Comparison of ENCODE assay signal across 26 cellular contexts in the genomic region with DNA sequence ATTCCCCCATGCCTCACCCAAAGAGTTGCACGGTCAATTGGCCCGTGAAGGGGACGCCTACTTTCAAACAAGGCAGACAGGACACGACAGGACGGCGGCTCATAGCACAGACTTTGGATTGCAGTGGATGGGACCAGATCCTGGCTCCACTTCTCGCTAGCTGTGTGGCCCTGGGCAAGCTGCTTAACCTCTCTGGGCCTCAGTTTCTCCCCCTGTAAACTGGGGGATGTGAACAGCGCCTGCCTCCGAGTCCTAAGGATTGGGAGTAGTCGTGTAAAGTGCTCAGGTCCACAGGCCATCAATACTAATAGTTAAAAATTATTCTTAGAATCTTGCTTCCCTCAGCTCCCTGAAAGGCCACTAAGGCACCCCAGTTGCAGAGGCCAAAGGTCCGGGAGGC. TPM values are rescaled to one million over a fixed set of nuclear protein-coding genes. Genes with fewer than 3 reads are reported as not detected.
A peak's percentile ranks its signal among the peaks of the same experiment; 100 is the strongest.
DNase-seq lines count a peak whose midpoint lies in the region; ATAC-seq and TF ChIP-seq lines count a peak whose summit lies in the region.
"Had no signal": no experiment of that assay in that cellular context is flagged by ENCODE, and none has a peak within 500 bp of the region (broad histone marks: within the 10 kb centered on the region; RNA-seq: fewer than 3 reads in every experiment).

No MANE protein-coding gene starts in this region.

- peaks cover 64% of the 10 kb centered on the region for H3K4me1 Mint-ChIP-seq in activated B cell treated with CpG ODN at 0.5 μM for 24 hours
- H3K4me1 Mint-ChIP-seq in dendritic cell treated with granulocyte-macrophage colony-stimulating factor and Interleukin-4, amounts not matched to agents 40 ng/mL and 50 ng/mL, for 4 days (ENCODE audit: low read depth) = peaks cover 39% of the 10 kb centered on the region
- peaks cover 70% of the 10 kb centered on the region for H3K4me1 Mint-ChIP-seq in stimulated activated memory B cell treated with anti-CD40 and anti-IgM and Interleukin-4, amounts not matched to agents 10 μg/mL and 1 μg/mL and 100 μg/mL, for 72 hours

- ATAC-seq in activated naive CD4-positive, alpha-beta T cell treated with anti-CD3 and anti-CD28 coated beads, Interleukin-2, amount 50 U/mL, for 72 hours = no peak
- ATAC-seq in activated B cell treated with CpG ODN at 0.5 μM for 24 hours (ENCODE audit: low read depth) (no peak), GM19324 (IDR thresholded peaks at IDR 0.05; ENCODE audit: low FRiP score, unreplicated experiment) (no peak)
- ATAC-seq in stimulated activated memory B cell treated with anti-CD40 and anti-IgM and Interleukin-4, amounts not matched to agents 10 μg/mL and 1 μg/mL and 100 μg/mL, for 72 hours = no peak
- ATAC-seq: heart right ventricle, left colon had no signal

- no peaks in the 10 kb centered on the region for H3K9me3 Mint-ChIP-seq in activated naive CD4-positive, alpha-beta T cell treated with anti-CD3 and anti-CD28 coated beads, Interleukin-2, amount 50 U/mL, for 72 hours
- no peaks in the 10 kb centered on the region for H3K9me3 Mint-ChIP-seq in activated B cell treated with CpG ODN at 0.5 μM for 24 hours
- no peaks in the 10 kb centered on the region for H3K9me3 Mint-ChIP-seq in dendritic cell treated with granulocyte-macrophage colony-stimulating factor and Interleukin-4, amounts not matched to agents 40 ng/mL and 50 ng/mL, for 4 days
- no peaks in the 10 kb centered on the region for H3K9me3 Mint-ChIP-seq in stimulated activated memory B cell treated with anti-CD40 and anti-IgM and Interleukin-4, amounts not matched to agents 10 μg/mL and 1 μg/mL and 100 μg/mL, for 72 hours
- H3K9me3 Mint-ChIP-seq: CD14-positive monocyte had no signal

- peaks cover 5 to 7% of the 10 kb centered on the region in 2 donors for H3K36me3 Mint-ChIP-seq in activated naive CD4-positive, alpha-beta T cell treated with anti-CD3 and anti-CD28 coated beads, Interleukin-2, amount 50 U/mL, for 72 hours
- peaks cover 53% of the 10 kb centered on the region for H3K36me3 Mint-ChIP-seq in activated B cell treated with CpG ODN at 0.5 μM for 24 hours (ENCODE audit: low read depth)
- peaks cover 44% of the 10 kb centered on the region for H3K36me3 Mint-ChIP-seq in dendritic cell treated with granulocyte-macrophage colony-stimulating factor and Interleukin-4, amounts not matched to agents 40 ng/mL and 50 ng/mL, for 4 days (ENCODE audit: low read depth)
- H3K36me3 Mint-ChIP-seq in stimulated activated memory B cell treated with anti-CD40 and anti-IgM and Interleukin-4, amounts not matched to agents 10 μg/mL and 1 μg/mL and 100 μg/mL, for 72 hours = peaks cover 36% of the 10 kb centered on the region

- no peak for TF ChIP-seq CTCF in activated B cell treated with CpG ODN at 0.5 μM for 24 hours (IDR thresholded peaks at IDR 0.05)

- no peak for DNase-seq in activated naive CD4-positive, alpha-beta T cell treated with anti-CD3 and anti-CD28 coated beads, Interleukin-2, amount 50 U/mL, for 72 hours (ENCODE audit: low spot score in 2 of 2)
- DNase-seq in activated naive CD4-positive, alpha-beta T cell treated with Interleukin-2 at 50 U/mL for 16 hours = no peak
- DNase-seq in activated B cell treated with CpG ODN at 0.5 μM for 24 hours (no peak), HT-29 (ENCODE audit: low spot score) (no peak), EL (no peak)
- DNase-seq: activated effector memory CD4-positive, alpha-beta T cell treated with Interleukin-2 at 50 U/mL for 16 hours; effector CD8-positive, alpha-beta T cell; erythroblast; foreskin fibroblast; heart right ventricle; left colon; mesendoderm; MG63; NCI-H1436 treated with DMSO at 0.1 percent for 48 hours; NCI-H2107; NCI-H446 treated with DMSO at 0.1 percent for 48 hours; OCI-M1; Right ventricle myocardium superior; spleen; stimulated activated CD4-positive, alpha-beta T cell treated with anti-CD3 and anti-CD28 coated beads, Interleukin-4, amount 100 ng/mL, for 1 hour; stimulated activated naive CD4-positive, alpha-beta T cell treated with Interleukin-2 at 50 U/mL for 16 hours; tibial artery had no signal

- no peak overlapping the region for H3K4me3 Mint-ChIP-seq in activated B cell treated with CpG ODN at 0.5 μM for 24 hours
- H3K4me3 Mint-ChIP-seq in dendritic cell treated with granulocyte-macrophage colony-stimulating factor and Interleukin-4, amounts not matched to agents 40 ng/mL and 50 ng/mL, for 4 days = no peak overlapping the region
- H3K4me3 Mint-ChIP-seq in stimulated activated memory B cell treated with anti-CD40 and anti-IgM and Interleukin-4, amounts not matched to agents 10 μg/mL and 1 μg/mL and 100 μg/mL, for 72 hours = peak overlapping the region; percentile 70
- H3K4me3 Mint-ChIP-seq: CD14-positive monocyte had no signal

- intact Hi-C loops in activated B cell treated with CpG ODN at 0.5 μM for 24 hours (cut with micrococcal nuclease) = no loop called here
- intact Hi-C loops in dendritic cell treated with granulocyte-macrophage colony-stimulating factor and Interleukin-4, amounts not matched to agents 40 ng/mL and 50 ng/mL, for 4 days (cut with micrococcal nuclease) = no loop called here

- no peaks in the 10 kb centered on the region for H3K27me3 Mint-ChIP-seq in activated B cell treated with CpG ODN at 0.5 μM for 24 hours
- H3K27me3 Mint-ChIP-seq in dendritic cell treated with granulocyte-macrophage colony-stimulating factor and Interleukin-4, amounts not matched to agents 40 ng/mL and 50 ng/mL, for 4 days = no peaks in the 10 kb centered on the region
- H3K27me3 Mint-ChIP-seq in stimulated activated memory B cell treated with anti-CD40 and anti-IgM and Interleukin-4, amounts not matched to agents 10 μg/mL and 1 μg/mL and 100 μg/mL, for 72 hours = no peaks in the 10 kb centered on the region

- POLR2A ChIA-PET in activated B cell treated with CpG ODN at 0.5 μM for 24 hours (lab: Charles Lee) = interaction anchor here (0.5 to 33.0 kb wide), 3 partner anchors 22 to 1659 kb away, joined by 3 to 1155 read pairs (median 4); partner anchors contain the start of genes RHOF and SETD1B

- peak overlapping the region; percentile 65 to 90 for H3K27ac Mint-ChIP-seq in activated naive CD4-positive, alpha-beta T cell treated with anti-CD3 and anti-CD28 coated beads, Interleukin-2, amount 50 U/mL, for 72 hours
- peak overlapping the region; percentile 98 for H3K27ac Mint-ChIP-seq in activated B cell treated with CpG ODN at 0.5 μM for 24 hours
- H3K27ac Mint-ChIP-seq in dendritic cell treated with granulocyte-macrophage colony-stimulating factor and Interleukin-4, amounts not matched to agents 40 ng/mL and 50 ng/mL, for 4 days = peak overlapping the region; percentile 79
- peak overlapping the region; percentile 95 for H3K27ac Mint-ChIP-seq in stimulated activated memory B cell treated with anti-CD40 and anti-IgM and Interleukin-4, amounts not matched to agents 10 μg/mL and 1 μg/mL and 100 μg/mL, for 72 hours

- CTCF ChIA-PET in activated B cell treated with CpG ODN at 0.5 μM for 24 hours (lab: Charles Lee) = interaction anchor here (1.1 to 15.0 kb wide), 3 partner anchors 12 to 228 kb away, joined by 3 to 387 read pairs (median 27); partner anchors contain the start of gene RHOF

RNA-seq across cellular contexts. Expression of gene RHOF, which starts 13.1 kb away (rescaled TPM):
- 10 to 100 TPM; 95.3 to 96.2 TPM for total RNA-seq in activated naive CD4-positive, alpha-beta T cell treated with anti-CD3 and anti-CD28 coated beads, Interleukin-2, amount 50 U/mL, for 72 hours
- 133 and 142 TPM in 2 replicates for total RNA-seq in activated B cell treated with CpG ODN at 0.5 μM for 24 hours
- total RNA-seq in HT-29 (2014; rRNA removed; shearing (Covaris generic)) = 35.1 and 37.2 TPM in 2 replicates

RNA-seq across cellular contexts. Expression of gene SETD1B, which starts 23.4 kb away (rescaled TPM):
- 10 to 100 TPM; 13.8 to 16.7 TPM for total RNA-seq in activated naive CD4-positive, alpha-beta T cell treated with anti-CD3 and anti-CD28 coated beads, Interleukin-2, amount 50 U/mL, for 72 hours
- 36.0 and 40.3 TPM in 2 replicates for total RNA-seq in activated B cell treated with CpG ODN at 0.5 μM for 24 hours
- 7.2 and 7.7 TPM in 2 replicates for total RNA-seq in HT-29 (2014; rRNA removed; shearing (Covaris generic))
